2 cellular contexts compared by ENCODE assay signal in the genomic region with DNA sequence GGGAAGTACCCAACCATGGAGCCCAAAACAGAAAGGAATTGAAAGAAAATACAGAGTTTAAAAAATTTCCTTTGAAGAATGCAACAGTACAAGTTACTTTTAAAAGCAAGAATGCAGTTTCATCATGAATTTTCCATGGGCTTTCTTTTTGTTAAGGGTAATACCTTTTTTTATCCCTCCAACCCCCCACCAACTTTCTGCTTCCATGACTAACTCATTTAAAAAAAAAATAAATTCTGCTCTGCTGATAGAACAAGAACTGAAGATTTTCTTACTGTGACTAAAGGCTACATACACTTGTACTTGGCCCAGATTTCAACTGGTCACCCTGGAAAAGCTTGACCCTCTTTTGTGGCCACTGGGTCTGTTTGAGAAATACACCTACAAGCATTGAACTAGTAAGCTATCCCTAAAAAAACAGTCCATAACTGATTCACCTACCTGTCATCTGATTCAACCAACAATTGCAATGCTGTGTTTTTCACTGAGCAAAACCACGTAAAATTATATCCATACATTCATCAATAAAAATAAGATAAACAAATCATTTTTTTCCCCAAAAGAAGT.
TF ChIP-seq lines count a peak whose summit lies in the region.

No MANE protein-coding gene starts in this region.

TF ChIP-seq in WTC11, 78 proteins besides CTCF, POLR2A, EP300 and RAD21 (continued from another document):
- TF ChIP-seq, protein P1, sequence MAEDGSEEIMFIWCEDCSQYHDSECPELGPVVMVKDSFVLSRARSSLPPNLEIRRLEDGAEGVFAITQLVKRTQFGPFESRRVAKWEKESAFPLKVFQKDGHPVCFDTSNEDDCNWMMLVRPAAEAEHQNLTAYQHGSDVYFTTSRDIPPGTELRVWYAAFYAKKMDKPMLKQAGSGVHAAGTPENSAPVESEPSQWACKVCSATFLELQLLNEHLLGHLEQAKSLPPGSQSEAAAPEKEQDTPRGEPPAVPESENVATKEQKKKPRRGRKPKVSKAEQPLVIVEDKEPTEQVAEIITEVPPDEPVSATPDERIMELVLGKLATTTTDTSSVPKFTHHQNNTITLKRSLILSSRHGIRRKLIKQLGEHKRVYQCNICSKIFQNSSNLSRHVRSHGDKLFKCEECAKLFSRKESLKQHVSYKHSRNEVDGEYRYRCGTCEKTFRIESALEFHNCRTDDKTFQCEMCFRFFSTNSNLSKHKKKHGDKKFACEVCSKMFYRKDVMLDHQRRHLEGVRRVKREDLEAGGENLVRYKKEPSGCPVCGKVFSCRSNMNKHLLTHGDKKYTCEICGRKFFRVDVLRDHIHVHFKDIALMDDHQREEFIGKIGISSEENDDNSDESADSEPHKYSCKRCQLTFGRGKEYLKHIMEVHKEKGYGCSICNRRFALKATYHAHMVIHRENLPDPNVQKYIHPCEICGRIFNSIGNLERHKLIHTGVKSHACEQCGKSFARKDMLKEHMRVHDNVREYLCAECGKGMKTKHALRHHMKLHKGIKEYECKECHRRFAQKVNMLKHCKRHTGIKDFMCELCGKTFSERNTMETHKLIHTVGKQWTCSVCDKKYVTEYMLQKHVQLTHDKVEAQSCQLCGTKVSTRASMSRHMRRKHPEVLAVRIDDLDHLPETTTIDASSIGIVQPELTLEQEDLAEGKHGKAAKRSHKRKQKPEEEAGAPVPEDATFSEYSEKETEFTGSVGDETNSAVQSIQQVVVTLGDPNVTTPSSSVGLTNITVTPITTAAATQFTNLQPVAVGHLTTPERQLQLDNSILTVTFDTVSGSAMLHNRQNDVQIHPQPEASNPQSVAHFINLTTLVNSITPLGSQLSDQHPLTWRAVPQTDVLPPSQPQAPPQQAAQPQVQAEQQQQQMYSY (CRISPR knock-in tag; IDR thresholded peaks at IDR 0.05) = no peak
- TF ChIP-seq ZNF671 (CRISPR knock-in tag; IDR thresholded peaks at IDR 0.05) (no peak), KAT7 (CRISPR knock-in tag; IDR thresholded peaks at IDR 0.05; ENCODE audit: borderline replicate concordance) (no peak), NR3C1 (CRISPR knock-in tag; conservative IDR thresholded peaks at IDR 0.05; ENCODE audit: low read depth) (no peak), ETV6 (CRISPR knock-in tag; IDR thresholded peaks at IDR 0.05) (no peak), ZBTB21 (CRISPR knock-in tag; IDR thresholded peaks at IDR 0.05; ENCODE audit: borderline replicate concordance) (no peak)
- TF ChIP-seq, protein P2, sequence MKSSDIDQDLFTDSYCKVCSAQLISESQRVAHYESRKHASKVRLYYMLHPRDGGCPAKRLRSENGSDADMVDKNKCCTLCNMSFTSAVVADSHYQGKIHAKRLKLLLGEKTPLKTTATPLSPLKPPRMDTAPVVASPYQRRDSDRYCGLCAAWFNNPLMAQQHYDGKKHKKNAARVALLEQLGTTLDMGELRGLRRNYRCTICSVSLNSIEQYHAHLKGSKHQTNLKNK (CRISPR knock-in tag; IDR thresholded peaks at IDR 0.05) = no peak
- TF ChIP-seq, protein P3, sequence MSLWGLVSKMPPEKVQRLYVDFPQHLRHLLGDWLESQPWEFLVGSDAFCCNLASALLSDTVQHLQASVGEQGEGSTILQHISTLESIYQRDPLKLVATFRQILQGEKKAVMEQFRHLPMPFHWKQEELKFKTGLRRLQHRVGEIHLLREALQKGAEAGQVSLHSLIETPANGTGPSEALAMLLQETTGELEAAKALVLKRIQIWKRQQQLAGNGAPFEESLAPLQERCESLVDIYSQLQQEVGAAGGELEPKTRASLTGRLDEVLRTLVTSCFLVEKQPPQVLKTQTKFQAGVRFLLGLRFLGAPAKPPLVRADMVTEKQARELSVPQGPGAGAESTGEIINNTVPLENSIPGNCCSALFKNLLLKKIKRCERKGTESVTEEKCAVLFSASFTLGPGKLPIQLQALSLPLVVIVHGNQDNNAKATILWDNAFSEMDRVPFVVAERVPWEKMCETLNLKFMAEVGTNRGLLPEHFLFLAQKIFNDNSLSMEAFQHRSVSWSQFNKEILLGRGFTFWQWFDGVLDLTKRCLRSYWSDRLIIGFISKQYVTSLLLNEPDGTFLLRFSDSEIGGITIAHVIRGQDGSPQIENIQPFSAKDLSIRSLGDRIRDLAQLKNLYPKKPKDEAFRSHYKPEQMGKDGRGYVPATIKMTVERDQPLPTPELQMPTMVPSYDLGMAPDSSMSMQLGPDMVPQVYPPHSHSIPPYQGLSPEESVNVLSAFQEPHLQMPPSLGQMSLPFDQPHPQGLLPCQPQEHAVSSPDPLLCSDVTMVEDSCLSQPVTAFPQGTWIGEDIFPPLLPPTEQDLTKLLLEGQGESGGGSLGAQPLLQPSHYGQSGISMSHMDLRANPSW (CRISPR knock-in tag; conservative IDR thresholded peaks at IDR 0.05; ENCODE audit: low read depth) = no peak

TF ChIP-seq in SK-N-SH treated with all-trans-retinoic acid at 6 μM for 48 hours, 23 proteins besides CTCF, POLR2A, EP300 and RAD21 (continued from another document):
- no peak for TF ChIP-seq ESRRG (CRISPR knock-in tag; IDR thresholded peaks at IDR 0.05)
- no peak for TF ChIP-seq ZNF70 (CRISPR knock-in tag; IDR thresholded peaks at IDR 0.05)
- TF ChIP-seq, protein P4, sequence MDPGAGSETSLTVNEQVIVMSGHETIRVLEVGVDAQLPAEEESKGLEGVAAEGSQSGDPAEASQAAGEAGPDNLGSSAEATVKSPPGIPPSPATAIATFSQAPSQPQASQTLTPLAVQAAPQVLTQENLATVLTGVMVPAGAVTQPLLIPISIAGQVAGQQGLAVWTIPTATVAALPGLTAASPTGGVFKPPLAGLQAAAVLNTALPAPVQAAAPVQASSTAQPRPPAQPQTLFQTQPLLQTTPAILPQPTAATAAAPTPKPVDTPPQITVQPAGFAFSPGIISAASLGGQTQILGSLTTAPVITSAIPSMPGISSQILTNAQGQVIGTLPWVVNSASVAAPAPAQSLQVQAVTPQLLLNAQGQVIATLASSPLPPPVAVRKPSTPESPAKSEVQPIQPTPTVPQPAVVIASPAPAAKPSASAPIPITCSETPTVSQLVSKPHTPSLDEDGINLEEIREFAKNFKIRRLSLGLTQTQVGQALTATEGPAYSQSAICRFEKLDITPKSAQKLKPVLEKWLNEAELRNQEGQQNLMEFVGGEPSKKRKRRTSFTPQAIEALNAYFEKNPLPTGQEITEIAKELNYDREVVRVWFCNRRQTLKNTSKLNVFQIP (CRISPR knock-in tag; IDR thresholded peaks at IDR 0.05; ENCODE audit: borderline replicate concordance, low read depth) = no peak
- TF ChIP-seq TOX (CRISPR knock-in tag; IDR thresholded peaks at IDR 0.05; ENCODE audit: borderline replicate concordance) = no peak
- no peak for TF ChIP-seq GLIS3 (CRISPR knock-in tag; IDR thresholded peaks at IDR 0.05)
- no peak for TF ChIP-seq SNAI2 (CRISPR knock-in tag; IDR thresholded peaks at IDR 0.05)
- no peak for TF ChIP-seq BACH2 (CRISPR knock-in tag; IDR thresholded peaks at IDR 0.05; ENCODE audit: borderline replicate concordance)
- TF ChIP-seq ZC3H10 (CRISPR knock-in tag; IDR thresholded peaks at IDR 0.05) = no peak
- TF ChIP-seq, protein P5, sequence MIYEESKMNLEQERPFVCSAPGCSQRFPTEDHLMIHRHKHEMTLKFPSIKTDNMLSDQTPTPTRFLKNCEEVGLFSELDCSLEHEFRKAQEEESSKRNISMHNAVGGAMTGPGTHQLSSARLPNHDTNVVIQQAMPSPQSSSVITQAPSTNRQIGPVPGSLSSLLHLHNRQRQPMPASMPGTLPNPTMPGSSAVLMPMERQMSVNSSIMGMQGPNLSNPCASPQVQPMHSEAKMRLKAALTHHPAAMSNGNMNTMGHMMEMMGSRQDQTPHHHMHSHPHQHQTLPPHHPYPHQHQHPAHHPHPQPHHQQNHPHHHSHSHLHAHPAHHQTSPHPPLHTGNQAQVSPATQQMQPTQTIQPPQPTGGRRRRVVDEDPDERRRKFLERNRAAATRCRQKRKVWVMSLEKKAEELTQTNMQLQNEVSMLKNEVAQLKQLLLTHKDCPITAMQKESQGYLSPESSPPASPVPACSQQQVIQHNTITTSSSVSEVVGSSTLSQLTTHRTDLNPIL (CRISPR knock-in tag; IDR thresholded peaks at IDR 0.05; ENCODE audit: low read depth) = no peak
- no peak for TF ChIP-seq ZFP30 (CRISPR knock-in tag; IDR thresholded peaks at IDR 0.05)
- TF ChIP-seq ARNTL (CRISPR knock-in tag; IDR thresholded peaks at IDR 0.05; ENCODE audit: borderline replicate concordance, low read depth) = no peak
- TF ChIP-seq ISL1 (CRISPR knock-in tag; IDR thresholded peaks at IDR 0.05) = no peak
